Comparison of ENCODE assay signal across 23 cellular contexts in genomic region chr20:61605862-61606557, GRCh38.
"Had no signal": no experiment of that assay in that cellular context is flagged by ENCODE, and none has a peak within 500 bp of the region (broad histone marks: within the 10 kb centered on the region; RNA-seq: fewer than 3 reads in every experiment).

No MANE protein-coding gene starts in this region.

- H3K4me2 ChIP-seq: KMS-11 had no signal

- H3K27me3 ChIP-seq: SJSA1 had no signal

- H3K36me3 ChIP-seq: SJSA1 had no signal

- H3K27ac ChIP-seq: KMS-11, SJSA1, SK-N-MC had no signal

- H3K36me3 Mint-ChIP-seq: IgD-negative memory B cell had no signal

- H3K4me3 ChIP-seq: K562, SJSA1, SK-N-MC had no signal

- DNase-seq: Kasumi-1, MM.1S, NCI-H1092 treated with DMSO at 0.1 percent for 48 hours, NCI-H1436, NCI-H187, NCI-H2029, NCI-H2081 treated with DMSO at 0.1 percent for 48 hours, NCI-H2171, NCI-H226, NCI-H446, NCI-H510A, NCI-H524 treated with DMSO at 0.1 percent for 48 hours, NCI-H69, NCI-H774, Right ventricle myocardium superior, RPMI8226, SIG-M5 had no signal

- H3K4me3 Mint-ChIP-seq: IgD-negative memory B cell had no signal

- H3K9ac ChIP-seq: KMS-11 had no signal

- H3K27me3 Mint-ChIP-seq: IgD-negative memory B cell had no signal

- ATAC-seq: K562 had no signal

- FAIRE-seq: K562, RCC 7860 had no signal

- H3K4me1 Mint-ChIP-seq: IgD-negative memory B cell had no signal

- H3K27ac Mint-ChIP-seq: IgD-negative memory B cell had no signal

- H3K9me3 ChIP-seq: SJSA1 had no signal

- H3K4me1 ChIP-seq: SJSA1 had no signal
